27 cellular contexts compared by ENCODE assay signal in genomic region chr1:8846263-8846662, GRCh38.
"Had no signal": no experiment of that assay in that cellular context is flagged by ENCODE, and none has a peak within 500 bp of the region (broad histone marks: within the 10 kb centered on the region; RNA-seq: fewer than 3 reads in every experiment).

No MANE protein-coding gene starts in this region.

- H3K36me3 Mint-ChIP-seq: activated naive CD4-positive, alpha-beta T cell treated with anti-CD3 and anti-CD28 coated beads, Interleukin-2, amount 10 ng/mL, durations not matched to agents 7 days and 5 days; activated naive CD8-positive, alpha-beta T cell treated with anti-CD3 and anti-CD28 coated beads for 36 hours had no signal

- H3K27me3 Mint-ChIP-seq: activated CD4-positive, alpha-beta T cell treated with anti-CD3 and anti-CD28 coated beads for 36 hours; activated CD8-positive, alpha-beta T cell treated with anti-CD3 and anti-CD28 coated beads for 36 hours; activated naive CD8-positive, alpha-beta T cell treated with anti-CD3 and anti-CD28 coated beads for 36 hours had no signal

- H3K27ac ChIP-seq: Peyer's patch, RWPE1, SJCRH30, VCaP had no signal

- DNase-seq: activated CD4-positive, alpha-beta T cell treated with anti-CD3 and anti-CD28 coated beads for 36 hours; activated CD4-positive, alpha-beta T cell treated with anti-CD3 and anti-CD28 coated beads, Interleukin-2, amount 50 U/mL, for 1 hour; activated CD8-positive, alpha-beta memory T cell treated with anti-CD3 and anti-CD28 coated beads, Interleukin-2, amount 50 U/mL, for 4 hours; activated CD8-positive, alpha-beta T cell treated with anti-CD3 and anti-CD28 coated beads for 36 hours; activated gamma-delta T cell treated with Interleukin-2 at 50 U/mL for 16 hours; activated naive CD4-positive, alpha-beta T cell treated with anti-CD3 and anti-CD28 coated beads, Interleukin-2, amount 10 ng/mL, durations not matched to agents 7 days and 5 days; activated naive CD8-positive, alpha-beta T cell treated with anti-CD3 and anti-CD28 coated beads for 36 hours; activated T-cell treated with anti-CD3 and anti-CD28 coated beads, Interleukin-2, amount 50 U/mL, for 72 hours; Kasumi-1; KBM-7; NCI-H1417; NCI-H1930; NCI-H2171; NCI-H2227 treated with DMSO at 0.1 percent for 48 hours; NCI-H446 treated with DMSO at 0.1 percent for 48 hours; NCI-H524 treated with DMSO at 0.1 percent for 48 hours; NCI-H748 treated with DMSO at 0.1 percent for 48 hours; NK-92 treated with Interleukin-12 subunit alpha and Interleukin-12 subunit beta, amount 100 ng/mL, for 24 hours; OCI-M1; Right ventricle myocardium superior; SJCRH30; SK-N-SH; T-helper 1 cell had no signal

- H3K4me3 ChIP-seq: Peyer's patch, SJCRH30 had no signal

- H3K36me3 ChIP-seq: Peyer's patch, SJCRH30 had no signal

- H3K4me2 ChIP-seq: SK-N-SH had no signal

- H3K27me3 ChIP-seq: Peyer's patch, SJCRH30 had no signal

- ATAC-seq: activated CD4-positive, alpha-beta T cell treated with anti-CD3 and anti-CD28 coated beads for 36 hours; activated CD8-positive, alpha-beta T cell treated with anti-CD3 and anti-CD28 coated beads for 36 hours; activated T-cell treated with anti-CD3 and anti-CD28 coated beads, Interleukin-2, amount 50 U/mL, for 72 hours had no signal

- H3K9me3 Mint-ChIP-seq: activated CD8-positive, alpha-beta T cell treated with anti-CD3 and anti-CD28 coated beads for 36 hours; activated naive CD4-positive, alpha-beta T cell treated with anti-CD3 and anti-CD28 coated beads, Interleukin-2, amount 10 ng/mL, durations not matched to agents 7 days and 5 days; activated naive CD8-positive, alpha-beta T cell treated with anti-CD3 and anti-CD28 coated beads for 36 hours; activated T-cell treated with anti-CD3 and anti-CD28 coated beads, Interleukin-2, amount 50 U/mL, for 72 hours; activated T-helper 2 cell treated with anti-CD3 and anti-CD28 coated beads, Interferon-gamma antibody, Interleukin-2, Interleukin-4, amounts not matched to agents 10 μg/mL and 5 μg/mL and 100 μg/mL, durations not matched to agents 14 hours and 24 hours and 36 hours had no signal

- H3K9me3 ChIP-seq: Peyer's patch, SJCRH30, SK-N-SH had no signal

- H3K27ac Mint-ChIP-seq: activated CD4-positive, alpha-beta T cell treated with anti-CD3 and anti-CD28 coated beads for 36 hours; activated CD8-positive, alpha-beta T cell treated with anti-CD3 and anti-CD28 coated beads for 36 hours; activated naive CD4-positive, alpha-beta T cell treated with anti-CD3 and anti-CD28 coated beads, Interleukin-2, amount 10 ng/mL, durations not matched to agents 7 days and 5 days; activated naive CD8-positive, alpha-beta T cell treated with anti-CD3 and anti-CD28 coated beads for 36 hours; activated T-cell treated with anti-CD3 and anti-CD28 coated beads, Interleukin-2, amount 50 U/mL, for 72 hours; activated T-helper 2 cell treated with anti-CD3 and anti-CD28 coated beads, Interferon-gamma antibody, Interleukin-2, Interleukin-4, amounts not matched to agents 10 μg/mL and 5 μg/mL and 100 μg/mL, durations not matched to agents 14 hours and 24 hours and 36 hours had no signal

- H3K4me3 Mint-ChIP-seq: activated CD4-positive, alpha-beta T cell treated with anti-CD3 and anti-CD28 coated beads for 36 hours; activated CD8-positive, alpha-beta T cell treated with anti-CD3 and anti-CD28 coated beads for 36 hours; activated naive CD4-positive, alpha-beta T cell treated with anti-CD3 and anti-CD28 coated beads, Interleukin-2, amount 10 ng/mL, durations not matched to agents 7 days and 5 days; activated naive CD8-positive, alpha-beta T cell treated with anti-CD3 and anti-CD28 coated beads for 36 hours; activated T-cell treated with anti-CD3 and anti-CD28 coated beads, Interleukin-2, amount 50 U/mL, for 72 hours had no signal

- H3K9ac ChIP-seq: SK-N-SH had no signal
